ENCODE assay signal across 20 cellular contexts in the genomic region with DNA sequence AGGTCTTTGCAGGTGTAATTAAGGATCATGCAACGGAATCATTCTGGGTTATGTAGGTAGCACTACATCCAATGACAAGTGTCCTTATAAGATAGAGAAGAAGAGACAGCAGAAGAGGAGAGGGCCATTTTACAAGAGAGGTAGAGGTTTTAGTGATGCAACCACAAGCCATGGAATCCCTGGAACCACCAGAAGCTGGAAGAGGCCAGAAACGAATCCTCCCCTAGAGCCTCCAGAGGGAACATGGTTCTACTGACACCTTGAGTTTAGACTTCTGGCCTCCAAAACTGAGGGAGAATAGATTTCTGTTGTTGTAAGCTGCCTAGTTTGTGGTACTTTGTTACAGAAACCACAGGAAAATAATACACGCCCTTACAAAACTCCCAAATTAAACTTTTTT. TPM values are rescaled to one million over a fixed set of nuclear protein-coding genes. Genes with fewer than 3 reads are reported as not detected.
DNase-seq lines count a peak whose midpoint lies in the region; ATAC-seq and TF ChIP-seq lines count a peak whose summit lies in the region.
"Had no signal": no experiment of that assay in that cellular context is flagged by ENCODE, and none has a peak within 500 bp of the region (broad histone marks: within the 10 kb centered on the region; RNA-seq: fewer than 3 reads in every experiment).

No MANE protein-coding gene starts in this region.

- CTCF ChIA-PET in activated CD4-positive, alpha-beta memory T cell treated with anti-CD3 and anti-CD28 coated beads for 36 hours (lab: Charles Lee), result interaction anchor here (0.6 to 6.9 kb wide), 17 partner anchors 8 to 160 kb away, joined by 3 to 195 read pairs (median 18); no protein-coding TSS in a partner anchor

- H3K4me3 ChIP-seq in CD4-positive, CD25-positive, alpha-beta regulatory T cell (ENCODE audit: low read depth, low read length), result peak overlapping the region; percentile 86
- H3K4me3 ChIP-seq: upper lobe of right lung had no signal

- intact Hi-C loops in activated CD4-positive, alpha-beta memory T cell treated with anti-CD3 and anti-CD28 coated beads for 36 hours (cut with micrococcal nuclease), result loop anchor here (2.0 kb wide), 2 partner anchors 15 to 59 kb away; no protein-coding TSS in a partner anchor

- no peaks in the 10 kb centered on the region for H3K9me3 Mint-ChIP-seq in T-helper 1 cell treated with Interleukin-12 subunit alpha and Interleukin-12 subunit beta and Interleukin-4 antibody, amounts not matched to agents 30 μg/mL and 1 μg/mL, for 36 hours
- H3K9me3 Mint-ChIP-seq in CD4-positive, CD25-positive, alpha-beta regulatory T cell, result peaks cover 0 to 3% (median 0%) of the 10 kb centered on the region in 7 donors
- H3K9me3 Mint-ChIP-seq in activated CD4-positive, alpha-beta memory T cell treated with anti-CD3 and anti-CD28 coated beads for 36 hours, result no peaks in the 10 kb centered on the region
- no peaks in the 10 kb centered on the region for H3K9me3 Mint-ChIP-seq in central memory CD8-positive, alpha-beta T cell
- H3K9me3 Mint-ChIP-seq: IgD-negative memory B cell had no signal

- DNase-seq in T-helper 1 cell (no peak), foreskin keratinocyte (no peak), SHP77 (lab: John Stamatoyannopoulos, UW) (no peak)
- no peak for DNase-seq in CD4-positive, CD25-positive, alpha-beta regulatory T cell
- no peak for DNase-seq in activated CD4-positive, alpha-beta memory T cell treated with anti-CD3 and anti-CD28 coated beads for 36 hours
- DNase-seq in central memory CD8-positive, alpha-beta T cell (ENCODE audit: low spot score in 2 of 2), result no peak
- no peak for DNase-seq in activated effector memory CD4-positive, alpha-beta T cell treated with Interleukin-2 at 50 U/mL for 16 hours
- DNase-seq: DMS153, mammary epithelial cell, NCI-H2029 treated with DMSO at 0.1 percent for 48 hours, NCI-H226, NCI-H82, upper lobe of right lung had no signal

- H3K9me3 ChIP-seq in CD4-positive, CD25-positive, alpha-beta regulatory T cell (ENCODE audit: control insufficient read depth in 2 of 2, low read length in 2 of 2), result no peaks in the 10 kb centered on the region
- H3K9me3 ChIP-seq: upper lobe of right lung had no signal

- H3K27me3 ChIP-seq in CD4-positive, CD25-positive, alpha-beta regulatory T cell (ENCODE audit: control insufficient read depth, insufficient read depth, low read length), result no peaks in the 10 kb centered on the region
- no peaks in the 10 kb centered on the region for H3K27me3 ChIP-seq in foreskin keratinocyte
- H3K27me3 ChIP-seq: upper lobe of right lung had no signal

- peak overlapping the region; percentile 67 for H3K4me3 Mint-ChIP-seq in T-helper 1 cell treated with Interleukin-12 subunit alpha and Interleukin-12 subunit beta and Interleukin-4 antibody, amounts not matched to agents 30 μg/mL and 1 μg/mL, for 36 hours
- H3K4me3 Mint-ChIP-seq in CD4-positive, CD25-positive, alpha-beta regulatory T cell, result peak overlapping the region; percentile 55 to 84 (median 70)
- H3K4me3 Mint-ChIP-seq in activated CD4-positive, alpha-beta memory T cell treated with anti-CD3 and anti-CD28 coated beads for 36 hours, result peak overlapping the region; percentile 50
- H3K4me3 Mint-ChIP-seq in central memory CD8-positive, alpha-beta T cell, result peak overlapping the region; percentile 55

- no peak for TF ChIP-seq CTCF in foreskin keratinocyte (conservative IDR thresholded peaks at IDR 0.05)

- H3K4me1 ChIP-seq in CD4-positive, CD25-positive, alpha-beta regulatory T cell (ENCODE audit: control insufficient read depth, insufficient read depth, low read length, poor library complexity, severe bottlenecking), result peaks cover 72% of the 10 kb centered on the region
- no peaks in the 10 kb centered on the region for H3K4me1 ChIP-seq in foreskin keratinocyte

- peak overlapping the region; percentile 86 for H3K27ac Mint-ChIP-seq in T-helper 1 cell treated with Interleukin-12 subunit alpha and Interleukin-12 subunit beta and Interleukin-4 antibody, amounts not matched to agents 30 μg/mL and 1 μg/mL, for 36 hours
- peak overlapping the region; percentile 88 to 94 (median 94) for H3K27ac Mint-ChIP-seq in CD4-positive, CD25-positive, alpha-beta regulatory T cell
- peak overlapping the region; percentile 78 for H3K27ac Mint-ChIP-seq in activated CD4-positive, alpha-beta memory T cell treated with anti-CD3 and anti-CD28 coated beads for 36 hours
- H3K27ac Mint-ChIP-seq in central memory CD8-positive, alpha-beta T cell (ENCODE audit: low read depth), result peak overlapping the region; percentile 98
- H3K27ac Mint-ChIP-seq: IgD-negative memory B cell, progenitor cell of endocrine pancreas had no signal

- peak overlapping the region; percentile 84 for H3K27ac ChIP-seq in CD4-positive, CD25-positive, alpha-beta regulatory T cell (ENCODE audit: insufficient read depth, low read length, poor library complexity, severe bottlenecking)
- H3K27ac ChIP-seq in foreskin keratinocyte, result no peak overlapping the region
- H3K27ac ChIP-seq: 22Rv1, upper lobe of right lung had no signal

- peaks cover 3% of the 10 kb centered on the region for H3K36me3 Mint-ChIP-seq in T-helper 1 cell treated with Interleukin-12 subunit alpha and Interleukin-12 subunit beta and Interleukin-4 antibody, amounts not matched to agents 30 μg/mL and 1 μg/mL, for 36 hours (ENCODE audit: low read depth)
- H3K36me3 Mint-ChIP-seq in CD4-positive, CD25-positive, alpha-beta regulatory T cell, result peaks cover 4% of the 10 kb centered on the region
- peaks cover 2% of the 10 kb centered on the region for H3K36me3 Mint-ChIP-seq in activated CD4-positive, alpha-beta memory T cell treated with anti-CD3 and anti-CD28 coated beads for 36 hours
- H3K36me3 Mint-ChIP-seq in central memory CD8-positive, alpha-beta T cell (ENCODE audit: insufficient read depth), result peaks cover 18% of the 10 kb centered on the region
- H3K36me3 Mint-ChIP-seq: IgD-negative memory B cell had no signal

- H3K4me1 Mint-ChIP-seq in T-helper 1 cell treated with Interleukin-12 subunit alpha and Interleukin-12 subunit beta and Interleukin-4 antibody, amounts not matched to agents 30 μg/mL and 1 μg/mL, for 36 hours (ENCODE audit: low read depth), result peaks cover 57% of the 10 kb centered on the region
- peaks cover 42 to 83% (median 56%) of the 10 kb centered on the region in 4 donors for H3K4me1 Mint-ChIP-seq in CD4-positive, CD25-positive, alpha-beta regulatory T cell
- peaks cover 74% of the 10 kb centered on the region for H3K4me1 Mint-ChIP-seq in activated CD4-positive, alpha-beta memory T cell treated with anti-CD3 and anti-CD28 coated beads for 36 hours (ENCODE audit: low read depth)
- H3K4me1 Mint-ChIP-seq in central memory CD8-positive, alpha-beta T cell, result peaks cover 92% of the 10 kb centered on the region

- H3K27me3 Mint-ChIP-seq in T-helper 1 cell treated with Interleukin-12 subunit alpha and Interleukin-12 subunit beta and Interleukin-4 antibody, amounts not matched to agents 30 μg/mL and 1 μg/mL, for 36 hours (ENCODE audit: low read depth), result no peaks in the 10 kb centered on the region
- no peaks in the 10 kb centered on the region for H3K27me3 Mint-ChIP-seq in CD4-positive, CD25-positive, alpha-beta regulatory T cell
- no peaks in the 10 kb centered on the region for H3K27me3 Mint-ChIP-seq in activated CD4-positive, alpha-beta memory T cell treated with anti-CD3 and anti-CD28 coated beads for 36 hours
- H3K27me3 Mint-ChIP-seq in central memory CD8-positive, alpha-beta T cell, result no peaks in the 10 kb centered on the region
- H3K27me3 Mint-ChIP-seq: progenitor cell of endocrine pancreas had no signal

- no peak for ATAC-seq in CD4-positive, CD25-positive, alpha-beta regulatory T cell (ENCODE audit: low read depth in 2 of 2)
- no peak for ATAC-seq in central memory CD8-positive, alpha-beta T cell (replicated peaks; ENCODE audit: extremely low read depth, poor library complexity, severe bottlenecking)
- no peak for ATAC-seq in foreskin keratinocyte
- ATAC-seq: sciatic nerve, SK-N-SH treated with all-trans-retinoic acid at 6 μM for 48 hours, upper lobe of right lung had no signal

- no peaks in the 10 kb centered on the region for H3K36me3 ChIP-seq in CD4-positive, CD25-positive, alpha-beta regulatory T cell (ENCODE audit: control insufficient read depth, insufficient read depth, low read length)
- H3K36me3 ChIP-seq: upper lobe of right lung had no signal

- POLR2A ChIA-PET in activated CD4-positive, alpha-beta memory T cell treated with anti-CD3 and anti-CD28 coated beads for 36 hours (lab: Charles Lee), result interaction anchor here (0.9 to 2.5 kb wide), 3 partner anchors 15 to 59 kb away, joined by 4 to 17 read pairs (median 16); no protein-coding TSS in a partner anchor

RNA-seq across cellular contexts. Expression of a gene that starts 3.5 kb away (rescaled TPM):
- total RNA-seq in CD4-positive, CD25-positive, alpha-beta regulatory T cell, result 639 TPM
- 100 to 1,000 TPM; 197 to 254 (median 226) TPM for polyA plus RNA-seq in CD4-positive, CD25-positive, alpha-beta regulatory T cell
- total RNA-seq in activated CD4-positive, alpha-beta memory T cell treated with anti-CD3 and anti-CD28 coated beads for 36 hours, result 100 to 1,000 TPM; 105 to 106 TPM
- not detected in 2 replicates for total RNA-seq in foreskin keratinocyte
- polyA plus RNA-seq in foreskin keratinocyte, result not detected in 2 replicates
- total RNA-seq: G401, progenitor cell of endocrine pancreas had no signal

Comparison
In these comparisons a context has a peak if more than half of its experiments do, and no peak if none do; other contexts are left out.
1. RNA of a gene that starts 3.5 kb away (total RNA-seq): 639 TPM in CD4-positive, CD25-positive, alpha-beta regulatory T cell (single experiment) and 105 to 106 TPM in activated CD4-positive, alpha-beta memory T cell treated with anti-CD3 and anti-CD28 coated beads for 36 hours; not detected in foreskin keratinocyte; every median in the first group is over 100 times any median in the second.
2. Peak in every context shown above with its lines, with median percentiles within 50 percentile points of each other: H3K27ac Mint-ChIP-seq and H3K4me3 Mint-ChIP-seq.